ENCODE assay signal across 15 cellular contexts in genomic region chr18:40987581-40987980, GRCh38.
DNase-seq lines count a peak whose midpoint lies in the region; ATAC-seq and TF ChIP-seq lines count a peak whose summit lies in the region.
"Had no signal": no experiment of that assay in that cellular context is flagged by ENCODE, and none has a peak within 500 bp of the region (broad histone marks: within the 10 kb centered on the region; RNA-seq: fewer than 3 reads in every experiment).

No MANE protein-coding gene starts in this region.

- H3K27me3 ChIP-seq in breast epithelium: no peaks in the 10 kb centered on the region
- H3K27me3 ChIP-seq in Peyer's patch: no peaks in the 10 kb centered on the region
- H3K27me3 ChIP-seq: BLaER1 treated with 17β-estradiol and CSF1 and Interleukin-3, amounts not matched to agents 10 nM and 100 nM had no signal

- H3K36me3 ChIP-seq in breast epithelium (no peaks in the 10 kb centered on the region), Peyer's patch (no peaks in the 10 kb centered on the region)
- H3K36me3 ChIP-seq: BLaER1 treated with 17β-estradiol and CSF1 and Interleukin-3, amounts not matched to agents 10 nM and 100 nM; HAP-1 had no signal

- no peaks in the 10 kb centered on the region for H3K36me3 Mint-ChIP-seq in MCF 10A (ENCODE audit: insufficient read depth, unreplicated experiment)
- H3K36me3 Mint-ChIP-seq: CD4-positive, CD25-positive, alpha-beta regulatory T cell had no signal

- H3K27me3 Mint-ChIP-seq in MCF 10A (ENCODE audit: insufficient read depth, unreplicated experiment): no peaks in the 10 kb centered on the region
- H3K27me3 Mint-ChIP-seq: CD4-positive, CD25-positive, alpha-beta regulatory T cell had no signal

- H3K4me1 ChIP-seq in breast epithelium (no peaks in the 10 kb centered on the region), Peyer's patch (no peaks in the 10 kb centered on the region)
- H3K4me1 ChIP-seq: BLaER1 treated with 17β-estradiol and CSF1 and Interleukin-3, amounts not matched to agents 10 nM and 100 nM; HAP-1 had no signal

- H3K4me3 ChIP-seq in breast epithelium (no peak overlapping the region), Peyer's patch (no peak overlapping the region)
- H3K4me3 ChIP-seq: BLaER1 treated with 17β-estradiol and CSF1 and Interleukin-3, amounts not matched to agents 10 nM and 100 nM; HAP-1 had no signal

- H3K9me3 ChIP-seq in breast epithelium: no peaks in the 10 kb centered on the region
- H3K9me3 ChIP-seq in Peyer's patch: no peaks in the 10 kb centered on the region
- H3K9me3 ChIP-seq: BLaER1 treated with 17β-estradiol and CSF1 and Interleukin-3, amounts not matched to agents 10 nM and 100 nM; HAP-1 had no signal

- POLR2A ChIA-PET in MCF 10A (lab: Yijun Ruan, JAX): no interaction called here

- H3K4me1 Mint-ChIP-seq in MCF 10A (ENCODE audit: insufficient read depth, unreplicated experiment): peaks cover 35% of the 10 kb centered on the region
- H3K4me1 Mint-ChIP-seq: CD4-positive, CD25-positive, alpha-beta regulatory T cell had no signal

- ATAC-seq in HG03097 (IDR thresholded peaks at IDR 0.05; ENCODE audit: low FRiP score, unreplicated experiment) (no peak), HG03196 (IDR thresholded peaks at IDR 0.05; ENCODE audit: unreplicated experiment) (no peak)
- ATAC-seq: HepG2 had no signal

- DNase-seq in MCF 10A (ENCODE audit: unreplicated experiment) (no peak), breast epithelium (ENCODE audit: low spot score in 2 of 2) (no peak), NCI-H69 (lab: John Stamatoyannopoulos, UW) (peak; percentile 72), iPS-NIHi7 (ENCODE audit: extremely low spot score) (peak; percentile 18), Peyer's patch (no peak)
- DNase-seq: 8988T; CD4-positive, CD25-positive, alpha-beta regulatory T cell; DMS153; DMS79 treated with DMSO at 0.1 percent for 48 hours; EL had no signal

- intact Hi-C loops in MCF 10A (cut with micrococcal nuclease): loop anchor here (10.0 kb wide), 1 partner anchor 73 kb away; no protein-coding TSS in a partner anchor
- intact Hi-C loops in breast epithelium (cut with DNase I; ENCODE audit: low total_unique reads): no loop called here

- no peak overlapping the region for H3K4me3 Mint-ChIP-seq in MCF 10A (ENCODE audit: unreplicated experiment)
- H3K4me3 Mint-ChIP-seq: CD4-positive, CD25-positive, alpha-beta regulatory T cell had no signal

- H3K27ac ChIP-seq in breast epithelium (no peak overlapping the region), Peyer's patch (no peak overlapping the region)
- H3K27ac ChIP-seq: BLaER1 treated with 17β-estradiol and CSF1 and Interleukin-3, amounts not matched to agents 10 nM and 100 nM had no signal

- TF ChIP-seq CTCF in MCF 10A (IDR thresholded peaks at IDR 0.05; ENCODE audit: unreplicated experiment) (no peak), breast epithelium (IDR thresholded peaks at IDR 0.05) (no peak), Peyer's patch (IDR thresholded peaks at IDR 0.05) (no peak)

- BruUV-seq in MCF 10A (replicated peaks; lab: Mats Ljungman, UMichigan): no TSS peak

- CTCF ChIA-PET in MCF 10A (lab: Yijun Ruan, JAX): no interaction called here

- TF ChIP-seq POLR2A in breast epithelium (IDR thresholded peaks at IDR 0.05): no peak
- TF ChIP-seq POLR2A in Peyer's patch (IDR thresholded peaks at IDR 0.05): no peak

- H3K9me3 Mint-ChIP-seq in MCF 10A (ENCODE audit: unreplicated experiment): peaks cover 6% of the 10 kb centered on the region

- peak overlapping the region; percentile 31 for H3K27ac Mint-ChIP-seq in MCF 10A (ENCODE audit: low read depth, unreplicated experiment)
- H3K27ac Mint-ChIP-seq: CD4-positive, CD25-positive, alpha-beta regulatory T cell had no signal

Comparison
In these comparisons a context has a peak if more than half of its experiments do, and no peak if none do; other contexts are left out.
1. DNase-seq: peak in NCI-H69 (single experiment) and iPS-NIHi7 (single experiment); none in MCF 10A (single experiment), breast epithelium (0 of 2) and Peyer's patch (0 of 3).